1 cellular context compared by ENCODE assay signal in genomic region chr17:43701318-43701743, GRCh38.
TF ChIP-seq lines count a peak whose summit lies in the region.

No MANE protein-coding gene starts in this region.

TF ChIP-seq in SK-N-SH, 30 proteins besides CTCF, POLR2A, EP300 and RAD21 (continued from another document):
- TF ChIP-seq ZBTB33 (IDR thresholded peaks at IDR 0.05; ENCODE audit: borderline replicate concordance, low read depth): no peak
TF ChIP-seq in SK-N-SH: peak in this region for 0.
